2 cellular contexts compared by ENCODE assay signal in the genomic region with DNA sequence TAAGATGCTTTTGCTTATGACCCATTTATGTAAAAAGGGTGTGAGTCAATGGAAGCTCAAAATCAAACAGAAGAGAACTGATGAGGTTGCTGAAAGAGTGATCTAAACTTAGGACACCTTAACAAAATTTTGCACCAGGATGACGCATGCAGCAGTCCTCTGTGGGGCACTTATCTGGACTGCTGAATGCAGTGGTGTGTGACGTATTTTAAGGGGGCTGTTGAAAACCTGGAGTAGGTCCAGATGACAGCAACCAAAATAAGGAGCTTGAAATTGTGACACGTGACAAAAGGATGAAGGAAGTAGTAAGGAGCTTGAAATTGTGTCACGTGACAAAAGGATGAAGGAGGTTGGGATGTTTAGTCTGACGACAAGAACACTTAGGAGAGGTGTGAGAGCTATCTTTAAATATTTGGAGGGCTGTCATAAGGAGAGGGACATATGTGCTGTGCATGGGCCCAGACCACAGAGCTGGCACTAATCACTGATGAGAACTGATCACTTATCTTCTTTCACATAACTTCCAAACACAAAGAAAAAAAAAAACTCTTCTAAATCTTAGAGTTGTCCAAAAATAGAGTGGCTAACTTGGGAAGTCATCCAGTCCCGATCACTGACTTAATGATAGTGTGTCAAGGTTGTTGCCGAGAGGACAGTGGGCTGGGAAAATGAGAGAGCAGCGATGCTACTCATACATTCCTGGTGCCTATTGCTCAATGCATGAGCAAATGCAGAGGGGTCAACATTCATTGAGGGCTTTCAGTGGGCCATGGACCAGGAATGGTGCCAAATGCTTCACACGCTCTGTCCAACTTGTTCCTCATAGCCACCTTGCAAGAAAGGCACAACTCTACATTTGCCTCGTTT.
TF ChIP-seq lines count a peak whose summit lies in the region.

No MANE protein-coding gene starts in this region.

TF ChIP-seq in A549, 52 proteins besides CTCF, POLR2A, EP300 and RAD21:
- no peak for TF ChIP-seq FOSL2 (IDR thresholded peaks at IDR 0.05)
- TF ChIP-seq FOSL2 (CRISPR knock-in tag; IDR thresholded peaks at IDR 0.05): no peak
- no peak for TF ChIP-seq ZNF302 (CRISPR knock-in tag; IDR thresholded peaks at IDR 0.05)
- TF ChIP-seq USF2 (IDR thresholded peaks at IDR 0.05): peak; percentile 74

TF ChIP-seq in IMR-90, 13 proteins besides CTCF, POLR2A, EP300 and RAD21:
- TF ChIP-seq USF2 (IDR thresholded peaks at IDR 0.05; ENCODE audit: low read depth, low read length) (peak; percentile 48; the same call in 1 of the 2 replicates), CHD1 (IDR thresholded peaks at IDR 0.05; ENCODE audit: low read depth, low read length) (no peak)
